Comparison of ENCODE assay signal across 19 cellular contexts in genomic region chr9:2808105-2808504, GRCh38. TPM values are rescaled to one million over a fixed set of nuclear protein-coding genes. Genes with fewer than 3 reads are reported as not detected.
DNase-seq lines count a peak whose midpoint lies in the region; ATAC-seq, FAIRE-seq and TF ChIP-seq lines count a peak whose summit lies in the region.
"Had no signal": no experiment of that assay in that cellular context is flagged by ENCODE, and none has a peak within 500 bp of the region (broad histone marks: within the 10 kb centered on the region; RNA-seq: fewer than 3 reads in every experiment).

No MANE protein-coding gene starts in this region.

- H3K4me3 Mint-ChIP-seq in WTC11: no peak overlapping the region
- H3K4me3 Mint-ChIP-seq: CD4-positive, alpha-beta T cell; IgD-negative memory B cell had no signal

- no peak overlapping the region for H4K12ac ChIP-seq in trophoblast cell (ENCODE audit: low read depth, low read length)

- FAIRE-seq in H54 (lab: Jason Lieb, UNC): peak; percentile 68

- peaks cover 2% of the 10 kb centered on the region for H3K79me2 ChIP-seq in trophoblast cell (ENCODE audit: control insufficient read depth, insufficient read depth, low read length, poor library complexity)

- ATAC-seq in WTC11 (no peak), GM18873 (IDR thresholded peaks at IDR 0.05; ENCODE audit: low FRiP score, unreplicated experiment) (no peak)
- ATAC-seq: SK-N-SH treated with all-trans-retinoic acid at 6 μM for 48 hours had no signal

- H3K4me3 ChIP-seq in iPS-20b (ENCODE audit: low read length): no peak overlapping the region
- no peak overlapping the region for H3K4me3 ChIP-seq in trophoblast cell (ENCODE audit: low read depth, low read length)

- no peak for TF ChIP-seq CTCF in WTC11 (IDR thresholded peaks at IDR 0.05)

- H4K8ac ChIP-seq in trophoblast cell (ENCODE audit: low read depth, low read length): no peak overlapping the region

- H3K36me3 ChIP-seq in iPS-20b (ENCODE audit: insufficient read depth, low read depth, low read length) (peaks cover 81% of the 10 kb centered on the region), trophoblast cell (ENCODE audit: control insufficient read depth in 1 of 2, insufficient read depth in 2 of 2, low read length in 2 of 2) (peaks cover 10 to 24% of the 10 kb centered on the region in 2 experiments)

- no peak overlapping the region for H3K4me2 ChIP-seq in trophoblast cell (ENCODE audit: low read length)

- no peak for TF ChIP-seq POLR2A in H54 (IDR thresholded peaks at IDR 0.05; ENCODE audit: low read depth, low read length)

- H3K27me3 ChIP-seq in iPS-20b (ENCODE audit: insufficient read depth, low read length) (no peaks in the 10 kb centered on the region), trophoblast cell (ENCODE audit: insufficient read depth, low read length) (no peaks in the 10 kb centered on the region)
- H3K27me3 ChIP-seq: BE2C had no signal

- CTCF ChIA-PET in WTC11 (lab: Charles Lee): no interaction called here

- POLR2A ChIA-PET in WTC11 (lab: Charles Lee): no interaction called here

- H3K9me3 ChIP-seq in iPS-20b (ENCODE audit: insufficient read depth, low read depth, low read length): no peaks in the 10 kb centered on the region
- no peaks in the 10 kb centered on the region for H3K9me3 ChIP-seq in trophoblast cell (ENCODE audit: insufficient read depth, low read depth, low read length)
- H3K9me3 ChIP-seq: BE2C had no signal

- peaks cover 49% of the 10 kb centered on the region for H3K4me1 Mint-ChIP-seq in WTC11

- H2AK5ac ChIP-seq in trophoblast cell (ENCODE audit: low read length): no peak overlapping the region

- H3K27ac ChIP-seq in iPS-20b (ENCODE audit: low read length): peak overlapping the region; percentile 72
- H3K27ac ChIP-seq in trophoblast cell (ENCODE audit: low read depth, low read length): peak overlapping the region; percentile 94

- H3K23ac ChIP-seq in trophoblast cell (ENCODE audit: low read length): no peak overlapping the region

- WGBS in trophoblast cell (ENCODE audit: extremely low coverage, insufficient coverage, insufficient read length): 100% methylated on average over 2 of the region's 4 CpGs

- peaks cover 16% of the 10 kb centered on the region for H3K79me1 ChIP-seq in trophoblast cell (ENCODE audit: low read length)

- H3K18ac ChIP-seq in trophoblast cell (ENCODE audit: low read length): no peak overlapping the region

- H2BK12ac ChIP-seq in trophoblast cell (ENCODE audit: low read length): no peak overlapping the region

- H2BK120ac ChIP-seq in trophoblast cell (ENCODE audit: insufficient read depth, low read length, poor library complexity): no peak overlapping the region

- H3K27me3 Mint-ChIP-seq in WTC11 (ENCODE audit: low read depth): no peaks in the 10 kb centered on the region
- H3K27me3 Mint-ChIP-seq: CD4-positive, alpha-beta T cell; IgD-negative memory B cell had no signal

- H3K9ac ChIP-seq in iPS-20b (ENCODE audit: low read depth, low read length) (no peak overlapping the region), trophoblast cell (ENCODE audit: low read length) (no peak overlapping the region)

- no peak overlapping the region for H3K14ac ChIP-seq in trophoblast cell (ENCODE audit: low read length)

- H2AFZ ChIP-seq in trophoblast cell (ENCODE audit: insufficient read depth, low read length, poor library complexity): no peak overlapping the region

- no peak overlapping the region for H2BK5ac ChIP-seq in trophoblast cell (ENCODE audit: low read depth, low read length, poor library complexity)

- H3K9me3 Mint-ChIP-seq in WTC11: no peaks in the 10 kb centered on the region
- H3K9me3 Mint-ChIP-seq: CD4-positive, alpha-beta T cell; IgD-negative memory B cell had no signal

- H3K4ac ChIP-seq in trophoblast cell (ENCODE audit: low read depth, low read length): no peak overlapping the region

- no peak overlapping the region for H4K91ac ChIP-seq in trophoblast cell (ENCODE audit: low read depth, low read length)

- no peak for DNase-seq in H54 (ENCODE audit: insufficient read length, low spot score)
- no peak for DNase-seq in WTC11 (ENCODE audit: low spot score)
- DNase-seq in trophoblast cell: no peak
- no peak for DNase-seq in SIG-M5 (lab: John Stamatoyannopoulos, UW)
- no peak for DNase-seq in activated gamma-delta T cell treated with Interleukin-2 at 50 U/mL for 16 hours
- no peak for DNase-seq in amygdala (lab: John Stamatoyannopoulos, UW)
- DNase-seq: BE2C; Calu3; CD4-positive, alpha-beta T cell; DMS79; Kasumi-1; MM.1S; NCI-H1092 treated with DMSO at 0.1 percent for 48 hours; NCI-H2081 treated with DMSO at 0.1 percent for 48 hours; NCI-H510A treated with DMSO at 0.1 percent for 48 hours had no signal

- H3K27ac Mint-ChIP-seq in WTC11: peak overlapping the region; percentile 58
- H3K27ac Mint-ChIP-seq: CD4-positive, alpha-beta T cell had no signal

- H3K4me1 ChIP-seq in iPS-20b (ENCODE audit: insufficient read depth, low read length) (peaks cover 39% of the 10 kb centered on the region), trophoblast cell (ENCODE audit: control insufficient read depth in 1 of 2, insufficient read depth in 2 of 2, low read length in 2 of 2) (peaks cover 10 to 15% of the 10 kb centered on the region in 2 experiments)
- H3K4me1 ChIP-seq: BE2C had no signal

- peaks cover 54% of the 10 kb centered on the region for H3K36me3 Mint-ChIP-seq in WTC11

TF ChIP-seq in WTC11, 78 proteins besides CTCF, POLR2A, EP300 and RAD21 (continues in another document):
- TF ChIP-seq MAX (CRISPR knock-in tag; IDR thresholded peaks at IDR 0.05): no peak
- no peak for TF ChIP-seq ELF4 (CRISPR knock-in tag; IDR thresholded peaks at IDR 0.05; ENCODE audit: low read depth)
- TF ChIP-seq HMGA2 (CRISPR knock-in tag; IDR thresholded peaks at IDR 0.05): no peak
- TF ChIP-seq ZBTB21 (CRISPR knock-in tag; IDR thresholded peaks at IDR 0.05; ENCODE audit: borderline replicate concordance): no peak
- no peak for TF ChIP-seq E2F1 (CRISPR knock-in tag; IDR thresholded peaks at IDR 0.05)
- TF ChIP-seq RORB (CRISPR knock-in tag; IDR thresholded peaks at IDR 0.05): no peak
- no peak for TF ChIP-seq GRHL2 (CRISPR knock-in tag; IDR thresholded peaks at IDR 0.05; ENCODE audit: insufficient replicate concordance, severe bottlenecking)
- TF ChIP-seq PRDM15 (CRISPR knock-in tag; IDR thresholded peaks at IDR 0.05): no peak
- TF ChIP-seq ZNF425 (CRISPR knock-in tag; conservative IDR thresholded peaks at IDR 0.05): no peak
- TF ChIP-seq ZNF232 (CRISPR knock-in tag; IDR thresholded peaks at IDR 0.05): no peak
- no peak for TF ChIP-seq ZNF317 (CRISPR knock-in tag; IDR thresholded peaks at IDR 0.05; ENCODE audit: borderline replicate concordance, low read depth)

RNA-seq across cellular contexts. Expression of gene PUM3, which starts 35.8 kb away (rescaled TPM):
- total RNA-seq in WTC11 (2021): 69.1 to 86.6 TPM (median 76.3 TPM) in 3 replicates
- polyA plus RNA-seq in trophoblast cell (2013): 62.3 and 63.6 TPM in 2 replicates
